ENCODE assay signal across 9 cellular contexts in the genomic region with DNA sequence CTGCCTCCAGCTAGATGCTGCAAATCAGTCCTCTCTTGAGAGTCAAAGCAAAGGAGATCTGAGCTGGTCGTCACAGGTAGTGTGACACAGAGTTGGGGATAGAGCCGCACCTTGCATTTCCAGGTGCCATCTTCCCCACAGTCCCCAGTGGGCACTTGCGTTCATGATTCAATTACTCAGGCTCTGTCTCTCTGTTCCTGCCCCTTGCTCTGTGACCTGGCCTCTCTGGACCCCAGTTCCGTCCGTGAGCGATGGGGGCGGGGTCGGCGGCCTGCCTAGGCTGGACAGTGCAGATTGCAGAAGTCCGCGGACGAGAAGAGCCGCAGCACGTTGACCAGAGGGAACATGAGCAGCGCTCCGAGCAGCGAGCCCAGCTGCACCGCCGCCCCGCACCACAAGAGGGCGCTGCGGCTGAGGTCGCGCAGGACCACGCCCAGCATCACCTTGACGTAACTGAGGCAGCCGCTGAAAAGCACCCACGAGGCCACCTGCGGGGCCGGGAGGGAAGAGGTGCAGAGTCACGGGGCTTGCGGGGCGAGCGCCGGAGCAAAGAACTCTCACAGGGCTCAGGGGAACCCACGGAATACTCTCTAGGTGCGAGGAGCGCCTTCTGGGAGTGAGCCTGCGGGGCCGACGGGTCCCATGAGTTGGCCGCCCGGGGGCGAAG. TPM values are rescaled to one million over a fixed set of nuclear protein-coding genes. Genes with fewer than 3 reads are reported as not detected.
DNase-seq lines count a peak whose midpoint lies in the region; ATAC-seq and TF ChIP-seq lines count a peak whose summit lies in the region.
"Had no signal": no experiment of that assay in that cellular context is flagged by ENCODE, and none has a peak within 500 bp of the region (broad histone marks: within the 10 kb centered on the region; RNA-seq: fewer than 3 reads in every experiment).

No MANE protein-coding gene starts in this region.

- no peaks in the 10 kb centered on the region for H3K36me3 ChIP-seq in endodermal cell (ENCODE audit: control insufficient read depth, insufficient read depth, low read length)
- no peaks in the 10 kb centered on the region for H3K36me3 ChIP-seq in neuronal stem cell (replicated peaks in 1 of 2; ENCODE audit: control insufficient read depth in 2 of 2, insufficient read depth in 2 of 2, low read length in 2 of 2)
- no peaks in the 10 kb centered on the region for H3K36me3 ChIP-seq in MG63

- no peak overlapping the region for H3K14ac ChIP-seq in neuronal stem cell (ENCODE audit: low read length)

- H3K4me3 Mint-ChIP-seq in endodermal cell: no peak overlapping the region
- H3K4me3 Mint-ChIP-seq: naive B cell had no signal

- H3K9me3 Mint-ChIP-seq in endodermal cell: no peaks in the 10 kb centered on the region
- H3K9me3 Mint-ChIP-seq: naive B cell had no signal

- peak overlapping the region; percentile 45 for H3K23ac ChIP-seq in neuronal stem cell (ENCODE audit: low read depth, low read length, poor library complexity)

- H3K27ac Mint-ChIP-seq in endodermal cell: no peak overlapping the region

- no peak overlapping the region for H2BK120ac ChIP-seq in neuronal stem cell (ENCODE audit: low read depth, low read length)

- H3K4me1 Mint-ChIP-seq in endodermal cell: no peaks in the 10 kb centered on the region

- peak overlapping the region; percentile 37 for H3K4me2 ChIP-seq in neuronal stem cell (ENCODE audit: insufficient read depth, low read length, poor library complexity, severe bottlenecking)

- no peaks in the 10 kb centered on the region for H3K9me3 ChIP-seq in endodermal cell (ENCODE audit: control insufficient read depth, low read length)
- H3K9me3 ChIP-seq in neuronal stem cell (replicated peaks in 1 of 2; ENCODE audit: control insufficient read depth in 2 of 2, insufficient read depth in 1 of 2, low read depth in 1 of 2, low read length in 2 of 2): no peaks in the 10 kb centered on the region
- no peaks in the 10 kb centered on the region for H3K9me3 ChIP-seq in MG63

- peak; percentile 81 for TF ChIP-seq CTCF in GM12873 (IDR thresholded peaks at IDR 0.05; ENCODE audit: insufficient read depth, low read depth, low read length, missing control alignments)
- TF ChIP-seq CTCF in endodermal cell (conservative IDR thresholded peaks at IDR 0.05): peak; percentile 99

- H3K9ac ChIP-seq in endodermal cell (ENCODE audit: extremely low read depth, low read length, poor library complexity, severe bottlenecking): no peak overlapping the region
- H3K9ac ChIP-seq in neuronal stem cell (ENCODE audit: low read depth, low read length, poor library complexity): no peak overlapping the region

- peak overlapping the region; percentile 55 for H2AFZ ChIP-seq in neuronal stem cell (ENCODE audit: low read length)

- H3K79me1 ChIP-seq in neuronal stem cell (ENCODE audit: low read depth, low read length): no peaks in the 10 kb centered on the region

- H3K36me3 Mint-ChIP-seq in endodermal cell (ENCODE audit: low read depth): peaks cover 3% of the 10 kb centered on the region
- H3K36me3 Mint-ChIP-seq: naive B cell had no signal

- no peak overlapping the region for H4K8ac ChIP-seq in neuronal stem cell (ENCODE audit: low read depth, low read length)

- no peak overlapping the region for H2BK12ac ChIP-seq in neuronal stem cell (ENCODE audit: low read length)

- H2AK5ac ChIP-seq in neuronal stem cell (ENCODE audit: low read depth, low read length): peak overlapping the region; percentile 13

- H3K4me3 ChIP-seq in endodermal cell (ENCODE audit: low read length) (no peak overlapping the region), neuronal stem cell (ENCODE audit: low read length in 2 of 2) (no peak overlapping the region), MG63 (no peak overlapping the region)

- no peak overlapping the region for H3K4ac ChIP-seq in neuronal stem cell (ENCODE audit: low read length)

- H3K27me3 ChIP-seq in endodermal cell (ENCODE audit: control insufficient read depth, insufficient read depth, low read length, poor library complexity, severe bottlenecking): peaks cover 17% of the 10 kb centered on the region
- peaks cover 0 to 19% (median 8%) of the 10 kb centered on the region in 3 experiments for H3K27me3 ChIP-seq in neuronal stem cell (ENCODE audit: control insufficient read depth in 3 of 3, insufficient read depth in 3 of 3, low read depth in 1 of 3, low read length in 3 of 3)
- no peaks in the 10 kb centered on the region for H3K27me3 ChIP-seq in MG63

- peak overlapping the region; percentile 25 for H2BK15ac ChIP-seq in neuronal stem cell (ENCODE audit: low read length)

- peaks cover 36% of the 10 kb centered on the region for H3K27me3 Mint-ChIP-seq in endodermal cell (ENCODE audit: insufficient read depth)

- H3K4me1 ChIP-seq in endodermal cell (ENCODE audit: control insufficient read depth, insufficient read depth, low read length): no peaks in the 10 kb centered on the region
- H3K4me1 ChIP-seq in neuronal stem cell (ENCODE audit: control insufficient read depth in 2 of 2, insufficient read depth in 1 of 2, low read depth in 1 of 2, low read length in 2 of 2): peaks cover 0 to 5% of the 10 kb centered on the region in 2 donors

- H3K18ac ChIP-seq in neuronal stem cell (ENCODE audit: low read length): peak overlapping the region; percentile 40

- H3K27ac ChIP-seq in endodermal cell (ENCODE audit: low read depth, low read length) (no peak overlapping the region), neuronal stem cell (replicated peaks; ENCODE audit: low read length) (no peak overlapping the region)

- WGBS in endodermal cell (ENCODE audit: insufficient coverage in 1 of 2, insufficient read length in 1 of 2), 2 experiments: 41 to 42% methylated on average over 31 to 44 of the region's 44 CpGs
- no CpG with 5 or more reads among the region's 44 CpGs for WGBS in neuronal stem cell (ENCODE audit: extremely low coverage in 2 of 2, insufficient read length in 2 of 2, insufficient replicate concordance in 1 of 2), 2 donors

- no peak overlapping the region for H4K91ac ChIP-seq in neuronal stem cell (ENCODE audit: low read depth, low read length, poor library complexity)

- H2BK5ac ChIP-seq in neuronal stem cell (ENCODE audit: low read length): no peak overlapping the region

- ATAC-seq in HG03108 (IDR thresholded peaks at IDR 0.05; ENCODE audit: unreplicated experiment): no peak

- peak; percentile 21 to 22 for DNase-seq in SHP77 (lab: John Stamatoyannopoulos, UW)
- DNase-seq in endodermal cell: peak; percentile 91
- peak; percentile 64 for DNase-seq in neuronal stem cell (ENCODE audit: low spot score)
- DNase-seq in stimulated activated naive CD4-positive, alpha-beta T cell treated with Interleukin-2 at 50 U/mL for 16 hours (lab: John Stamatoyannopoulos, UW): no peak
- DNase-seq in GM19240 (ENCODE audit: insufficient read length, low spot score): no peak
- DNase-seq in MG63: no peak
- DNase-seq: naive B cell had no signal

RNA-seq across cellular contexts. Expression of gene SLC52A3, which starts 7.4 kb away (rescaled TPM):
- 1 to 10 TPM; 3.1 to 5.7 TPM for total RNA-seq in endodermal cell
- 2.1 TPM for polyA plus RNA-seq in endodermal cell (2013, experiment 1 of 2)
- polyA plus RNA-seq in endodermal cell (2013, experiment 2 of 2): 0.95 TPM
- polyA plus RNA-seq in neuronal stem cell (2013, experiment 1 of 2): 0.07 TPM
- polyA plus RNA-seq in neuronal stem cell (2013, experiment 2 of 2): 0.19 TPM
- total RNA-seq in MG63 (2014; rRNA removed; shearing (Covaris generic); ENCODE audit: low replicate concordance): not detected in 2 replicates

Comparison
In these comparisons a context has a peak if more than half of its experiments do, and no peak if none do; other contexts are left out.
1. DNase-seq: peak in SHP77 (2 of 2), endodermal cell (single experiment) and neuronal stem cell (single experiment); none in stimulated activated naive CD4-positive, alpha-beta T cell treated with Interleukin-2 at 50 U/mL for 16 hours (single experiment), GM19240 (single experiment) and MG63 (single experiment).